ENCODE assay signal across 1 cellular context in the genomic region with DNA sequence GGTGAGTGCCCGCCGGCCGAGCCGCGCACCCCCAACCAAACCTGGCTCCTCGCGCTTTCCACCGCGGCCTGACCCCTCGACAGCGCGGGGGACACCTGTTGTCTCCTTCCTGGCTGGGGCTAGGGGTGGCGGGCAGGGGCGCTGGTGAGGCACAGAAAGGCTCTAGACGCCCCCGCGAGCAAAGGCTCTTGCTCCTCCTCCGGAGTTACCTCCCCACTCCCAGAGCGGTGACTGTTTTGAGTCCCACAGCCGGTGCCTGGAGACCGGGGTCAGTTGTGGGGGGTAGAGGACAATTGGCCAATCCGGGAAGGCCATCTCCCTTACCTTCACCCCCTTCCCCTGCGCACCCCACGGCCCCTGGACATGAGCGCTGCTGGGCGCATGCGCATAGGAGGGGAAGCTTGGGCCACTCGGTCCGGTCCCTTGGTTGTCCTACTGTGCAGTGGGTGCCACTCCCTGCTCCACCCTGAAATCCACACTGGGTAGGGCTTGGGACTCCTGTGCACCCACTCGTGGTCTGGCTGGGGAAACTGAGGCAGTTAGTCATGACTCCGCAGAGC.
TF ChIP-seq lines count a peak whose summit lies in the region.

No MANE protein-coding gene starts in this region.

TF ChIP-seq in H1, 55 proteins besides CTCF, POLR2A, EP300 and RAD21:
- TF ChIP-seq CHD2 (IDR thresholded peaks at IDR 0.05; ENCODE audit: low read length): no peak
- TF ChIP-seq POU5F1 (IDR thresholded peaks at IDR 0.05; ENCODE audit: low read depth, low read length): no peak
- TF ChIP-seq HDAC6 (IDR thresholded peaks at IDR 0.05; ENCODE audit: low read depth, low read length): no peak
- peak; percentile 41 for TF ChIP-seq PHF8 (conservative IDR thresholded peaks at IDR 0.05; ENCODE audit: low read depth, low read length)
- TF ChIP-seq KDM4A (IDR thresholded peaks at IDR 0.05; ENCODE audit: low read depth, low read length, severe bottlenecking): peak; percentile 93
- no peak for TF ChIP-seq RNF2 (IDR thresholded peaks at IDR 0.05; ENCODE audit: borderline replicate concordance, low read depth, low read length, missing control alignments, poor library complexity, severe bottlenecking)
- TF ChIP-seq SIN3A (conservative IDR thresholded peaks at IDR 0.05 in 1 of 2, IDR thresholded peaks at IDR 0.05 in 1 of 2; ENCODE audit: low read depth in 1 of 2, low read length in 2 of 2): no peak
- no peak for TF ChIP-seq SRF (IDR thresholded peaks at IDR 0.05; ENCODE audit: low read depth, low read length)
- TF ChIP-seq, protein P1, sequence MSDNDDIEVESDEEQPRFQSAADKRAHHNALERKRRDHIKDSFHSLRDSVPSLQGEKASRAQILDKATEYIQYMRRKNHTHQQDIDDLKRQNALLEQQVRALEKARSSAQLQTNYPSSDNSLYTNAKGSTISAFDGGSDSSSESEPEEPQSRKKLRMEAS (IDR thresholded peaks at IDR 0.05): no peak
- TF ChIP-seq, protein P2, sequence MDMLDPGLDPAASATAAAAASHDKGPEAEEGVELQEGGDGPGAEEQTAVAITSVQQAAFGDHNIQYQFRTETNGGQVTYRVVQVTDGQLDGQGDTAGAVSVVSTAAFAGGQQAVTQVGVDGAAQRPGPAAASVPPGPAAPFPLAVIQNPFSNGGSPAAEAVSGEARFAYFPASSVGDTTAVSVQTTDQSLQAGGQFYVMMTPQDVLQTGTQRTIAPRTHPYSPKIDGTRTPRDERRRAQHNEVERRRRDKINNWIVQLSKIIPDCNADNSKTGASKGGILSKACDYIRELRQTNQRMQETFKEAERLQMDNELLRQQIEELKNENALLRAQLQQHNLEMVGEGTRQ (IDR thresholded peaks at IDR 0.05; ENCODE audit: low read length): no peak
- TF ChIP-seq, protein P3, sequence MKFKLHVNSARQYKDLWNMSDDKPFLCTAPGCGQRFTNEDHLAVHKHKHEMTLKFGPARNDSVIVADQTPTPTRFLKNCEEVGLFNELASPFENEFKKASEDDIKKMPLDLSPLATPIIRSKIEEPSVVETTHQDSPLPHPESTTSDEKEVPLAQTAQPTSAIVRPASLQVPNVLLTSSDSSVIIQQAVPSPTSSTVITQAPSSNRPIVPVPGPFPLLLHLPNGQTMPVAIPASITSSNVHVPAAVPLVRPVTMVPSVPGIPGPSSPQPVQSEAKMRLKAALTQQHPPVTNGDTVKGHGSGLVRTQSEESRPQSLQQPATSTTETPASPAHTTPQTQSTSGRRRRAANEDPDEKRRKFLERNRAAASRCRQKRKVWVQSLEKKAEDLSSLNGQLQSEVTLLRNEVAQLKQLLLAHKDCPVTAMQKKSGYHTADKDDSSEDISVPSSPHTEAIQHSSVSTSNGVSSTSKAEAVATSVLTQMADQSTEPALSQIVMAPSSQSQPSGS (IDR thresholded peaks at IDR 0.05; ENCODE audit: low read length): no peak
- TF ChIP-seq EZH2 (IDR thresholded peaks at IDR 0.05; ENCODE audit: low read depth, low read length, severe bottlenecking): no peak
- TF ChIP-seq CBX8 (IDR thresholded peaks at IDR 0.05; ENCODE audit: borderline replicate concordance, low read depth, low read length): no peak
- TF ChIP-seq SP2 (IDR thresholded peaks at IDR 0.05; ENCODE audit: low read length): no peak
- TF ChIP-seq CEBPB (IDR thresholded peaks at IDR 0.05; ENCODE audit: low read depth, low read length): no peak
- TF ChIP-seq NRF1 (IDR thresholded peaks at IDR 0.05; ENCODE audit: low read depth, low read length): peak; percentile 38; the same call in 1 of the 2 replicates
- TF ChIP-seq SP1 (IDR thresholded peaks at IDR 0.05; ENCODE audit: low read depth, low read length): no peak
- TF ChIP-seq, protein P4, sequence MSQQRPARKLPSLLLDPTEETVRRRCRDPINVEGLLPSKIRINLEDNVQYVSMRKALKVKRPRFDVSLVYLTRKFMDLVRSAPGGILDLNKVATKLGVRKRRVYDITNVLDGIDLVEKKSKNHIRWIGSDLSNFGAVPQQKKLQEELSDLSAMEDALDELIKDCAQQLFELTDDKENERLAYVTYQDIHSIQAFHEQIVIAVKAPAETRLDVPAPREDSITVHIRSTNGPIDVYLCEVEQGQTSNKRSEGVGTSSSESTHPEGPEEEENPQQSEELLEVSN (IDR thresholded peaks at IDR 0.05): no peak
- no peak for TF ChIP-seq ASH2L (IDR thresholded peaks at IDR 0.05; ENCODE audit: low read length)
- TF ChIP-seq EGR1 (IDR thresholded peaks at IDR 0.05; ENCODE audit: borderline replicate concordance, low read depth, low read length): peak; percentile 55; the same call in 1 of the 2 replicates
- no peak for TF ChIP-seq TBP (IDR thresholded peaks at IDR 0.05; ENCODE audit: low read depth, low read length)
- no peak for TF ChIP-seq NANOG (IDR thresholded peaks at IDR 0.05; ENCODE audit: insufficient read depth, low read depth, low read length, poor library complexity, severe bottlenecking)
- TF ChIP-seq SP4 (IDR thresholded peaks at IDR 0.05; ENCODE audit: low read length): no peak
- TF ChIP-seq TAF1 (IDR thresholded peaks at IDR 0.05; ENCODE audit: low read depth, low read length): no peak
- TF ChIP-seq BRCA1 (IDR thresholded peaks at IDR 0.05; ENCODE audit: low read depth, low read length): no peak
- no peak for TF ChIP-seq RXRA (IDR thresholded peaks at IDR 0.05; ENCODE audit: insufficient read depth, low read depth, low read length)
- no peak for TF ChIP-seq ZNF274 (IDR thresholded peaks at IDR 0.05; ENCODE audit: borderline replicate concordance, extremely low read depth, low read length)
- TF ChIP-seq BACH1 (IDR thresholded peaks at IDR 0.05; ENCODE audit: low read length): no peak
- TF ChIP-seq SIRT6 (IDR thresholded peaks at IDR 0.05; ENCODE audit: low read length): no peak
- TF ChIP-seq MAFK (IDR thresholded peaks at IDR 0.05; ENCODE audit: low read depth, low read length): no peak
- TF ChIP-seq CTBP2 (IDR thresholded peaks at IDR 0.05; ENCODE audit: borderline replicate concordance, insufficient read depth, insufficient read length, low read length): no peak
TF ChIP-seq in H1: peak in this region for 4.
